11 cellular contexts compared by ENCODE assay signal in the genomic region with DNA sequence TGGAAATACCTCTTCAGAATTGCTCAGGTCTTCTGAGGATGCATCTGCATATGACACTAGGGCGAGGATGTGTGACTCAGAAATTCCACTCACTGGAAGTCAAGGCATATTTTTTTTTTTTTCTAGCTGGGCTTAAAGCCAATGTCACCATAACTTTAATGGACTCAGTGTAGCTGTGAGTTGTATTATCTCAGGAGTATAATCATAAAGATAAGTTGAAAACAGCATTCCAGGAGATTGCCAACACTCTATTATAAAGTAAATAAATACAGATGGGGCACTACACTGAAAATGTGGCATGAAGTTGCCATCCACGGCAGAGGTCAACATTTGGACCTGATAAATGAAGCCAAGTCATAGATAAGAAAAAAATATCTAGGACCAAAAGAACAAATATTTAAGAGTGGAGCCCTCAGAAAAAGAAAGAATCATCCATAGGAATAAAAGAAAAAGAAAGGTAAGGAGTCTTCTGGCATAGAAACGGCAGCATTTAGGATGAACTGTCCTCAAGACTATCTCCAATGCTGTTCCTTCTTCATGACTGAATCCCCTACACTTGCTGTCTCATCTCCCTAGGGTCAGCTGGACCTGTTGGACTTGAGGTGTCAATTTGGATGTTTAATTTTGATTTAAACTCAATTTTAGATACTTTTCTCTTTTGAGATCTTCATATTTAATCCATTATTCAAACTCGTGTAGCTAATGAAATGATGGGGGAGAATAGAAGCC.
DNase-seq lines count a peak whose midpoint lies in the region; ATAC-seq and TF ChIP-seq lines count a peak whose summit lies in the region.
"Had no signal": no experiment of that assay in that cellular context is flagged by ENCODE, and none has a peak within 500 bp of the region (broad histone marks: within the 10 kb centered on the region; RNA-seq: fewer than 3 reads in every experiment).

No MANE protein-coding gene starts in this region.

- H4K8ac ChIP-seq in mesenchymal stem cell (ENCODE audit: low read length) = no peak overlapping the region

- 0% methylated on average over 1 of the region's 4 CpGs for WGBS in mesenchymal stem cell

- no peak overlapping the region for H3K4me2 ChIP-seq in mesenchymal stem cell (ENCODE audit: low read length, poor library complexity, severe bottlenecking)
- H3K4me2 ChIP-seq: KMS-11 had no signal

- peak; percentile 83 for TF ChIP-seq EP300 in Ishikawa (IDR thresholded peaks at IDR 0.05; ENCODE audit: borderline replicate concordance)

- DNase-seq in AG09309 (ENCODE audit: low read depth) = peak; percentile 77
- DNase-seq in colonic mucosa = peak; percentile 55
- DNase-seq in mesenchymal stem cell = peak; percentile 88
- DNase-seq in SKM-1 treated with dmso at 0.1 percent for 144 hours (lab: John Stamatoyannopoulos, UW; ENCODE audit: unreplicated experiment) = no peak
- no peak for DNase-seq in effector CD8-positive, alpha-beta T cell (lab: John Stamatoyannopoulos, UW)
- DNase-seq: activated T-cell treated with anti-CD3 and anti-CD28 coated beads, Interleukin-2, amount 50 U/mL, for 72 hours; SIG-M5 had no signal

- TF ChIP-seq CTCF in AG09309 (IDR thresholded peaks at IDR 0.05; ENCODE audit: control insufficient read depth, insufficient read depth, low read depth, low read length, missing control alignments) (no peak), colonic mucosa (IDR thresholded peaks at IDR 0.05) (no peak)

- H3K4ac ChIP-seq in mesenchymal stem cell (ENCODE audit: low read depth in 1 of 2, low read length in 2 of 2) = no peak overlapping the region

- H3K4me1 ChIP-seq in colonic mucosa = no peaks in the 10 kb centered on the region
- no peaks in the 10 kb centered on the region for H3K4me1 ChIP-seq in mesenchymal stem cell (ENCODE audit: control insufficient read depth, insufficient read depth, low read depth, low read length)

- H3K9ac ChIP-seq in colonic mucosa (ENCODE audit: low read depth in 2 of 2, low read length in 2 of 2) = no peak overlapping the region
- peak overlapping the region; percentile 30 for H3K9ac ChIP-seq in mesenchymal stem cell (ENCODE audit: low read length)
- H3K9ac ChIP-seq: KMS-11 had no signal

- H3K79me1 ChIP-seq in mesenchymal stem cell (replicated peaks; ENCODE audit: low read length, poor library complexity, severe bottlenecking) = no peaks in the 10 kb centered on the region

- H3K27me3 ChIP-seq in colonic mucosa (no peaks in the 10 kb centered on the region), mesenchymal stem cell (ENCODE audit: control insufficient read depth in 1 of 2, insufficient read depth in 1 of 2, low read length in 2 of 2) (no peaks in the 10 kb centered on the region)

- no peak overlapping the region for H2AK5ac ChIP-seq in mesenchymal stem cell (ENCODE audit: low read length, severe bottlenecking)

- H3K14ac ChIP-seq in mesenchymal stem cell (ENCODE audit: low read length in 2 of 2) = no peak overlapping the region

- H3K18ac ChIP-seq in mesenchymal stem cell (ENCODE audit: low read depth in 1 of 2, low read length in 2 of 2) = no peak overlapping the region

- intact Hi-C loops in colonic mucosa (cut with DNase I) = no loop called here

- H3K36me3 ChIP-seq in colonic mucosa (no peaks in the 10 kb centered on the region), mesenchymal stem cell (ENCODE audit: control insufficient read depth in 1 of 2, insufficient read depth in 2 of 2, low read depth in 1 of 2, low read length in 2 of 2) (no peaks in the 10 kb centered on the region)

- H2BK5ac ChIP-seq in mesenchymal stem cell (ENCODE audit: low read depth, low read length, poor library complexity, severe bottlenecking) = no peak overlapping the region

- no peak overlapping the region for H2BK120ac ChIP-seq in mesenchymal stem cell (ENCODE audit: low read depth, low read length)

- H3K4me3 ChIP-seq in AG09309 (ENCODE audit: control insufficient read depth, low read depth, low read length) (no peak overlapping the region), colonic mucosa (no peak overlapping the region), mesenchymal stem cell (ENCODE audit: insufficient read depth in 1 of 2, low read depth in 1 of 2, low read length in 2 of 2) (no peak overlapping the region)

- H2BK12ac ChIP-seq in mesenchymal stem cell (ENCODE audit: low read length in 2 of 2) = no peak overlapping the region

- H3K23ac ChIP-seq in mesenchymal stem cell (ENCODE audit: low read length in 2 of 2) = no peak overlapping the region

- ATAC-seq in GM21360 (IDR thresholded peaks at IDR 0.05; ENCODE audit: unreplicated experiment) (no peak), HG03354 (IDR thresholded peaks at IDR 0.05; ENCODE audit: poor library complexity, severe bottlenecking, unreplicated experiment) (no peak)
- ATAC-seq: activated T-cell treated with anti-CD3 and anti-CD28 coated beads, Interleukin-2, amount 50 U/mL, for 72 hours had no signal

- H2BK15ac ChIP-seq in mesenchymal stem cell (ENCODE audit: low read depth, poor library complexity, severe bottlenecking) = no peak overlapping the region

- no peak overlapping the region for H4K91ac ChIP-seq in mesenchymal stem cell (ENCODE audit: low read length)

- TF ChIP-seq RAD21 in Ishikawa (IDR thresholded peaks at IDR 0.05; ENCODE audit: low read depth) = no peak

- H3K9me3 ChIP-seq in colonic mucosa (no peaks in the 10 kb centered on the region), mesenchymal stem cell (ENCODE audit: control insufficient read depth, low read length) (peaks cover 6% of the 10 kb centered on the region)

- H3K27ac ChIP-seq in colonic mucosa = no peak overlapping the region
- H3K27ac ChIP-seq in mesenchymal stem cell (ENCODE audit: low read length, poor library complexity, severe bottlenecking) = no peak overlapping the region
- H3K27ac ChIP-seq: KMS-11 had no signal

- no peak overlapping the region for H2AFZ ChIP-seq in mesenchymal stem cell (ENCODE audit: low read depth, low read length)

TF ChIP-seq in Ishikawa, 13 proteins besides CTCF, POLR2A, EP300 and RAD21:
- no peak for TF ChIP-seq TAF1 (IDR thresholded peaks at IDR 0.05; ENCODE audit: low read depth)
- TF ChIP-seq, protein P1, sequence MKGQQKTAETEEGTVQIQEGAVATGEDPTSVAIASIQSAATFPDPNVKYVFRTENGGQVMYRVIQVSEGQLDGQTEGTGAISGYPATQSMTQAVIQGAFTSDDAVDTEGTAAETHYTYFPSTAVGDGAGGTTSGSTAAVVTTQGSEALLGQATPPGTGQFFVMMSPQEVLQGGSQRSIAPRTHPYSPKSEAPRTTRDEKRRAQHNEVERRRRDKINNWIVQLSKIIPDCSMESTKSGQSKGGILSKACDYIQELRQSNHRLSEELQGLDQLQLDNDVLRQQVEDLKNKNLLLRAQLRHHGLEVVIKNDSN (IDR thresholded peaks at IDR 0.05) = no peak
- no peak for TF ChIP-seq CREB1 (IDR thresholded peaks at IDR 0.05; ENCODE audit: low read depth)
- TF ChIP-seq, protein P2, sequence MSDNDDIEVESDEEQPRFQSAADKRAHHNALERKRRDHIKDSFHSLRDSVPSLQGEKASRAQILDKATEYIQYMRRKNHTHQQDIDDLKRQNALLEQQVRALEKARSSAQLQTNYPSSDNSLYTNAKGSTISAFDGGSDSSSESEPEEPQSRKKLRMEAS (IDR thresholded peaks at IDR 0.05) = no peak
- TF ChIP-seq TCF12 (IDR thresholded peaks at IDR 0.05; ENCODE audit: low read depth) = peak; percentile 72
- TF ChIP-seq YY1 (IDR thresholded peaks at IDR 0.05; ENCODE audit: low read depth) = no peak
- TF ChIP-seq FOXM1 (IDR thresholded peaks at IDR 0.05; ENCODE audit: borderline replicate concordance, low read depth) = no peak
- peak; percentile 87 for TF ChIP-seq NFIC (IDR thresholded peaks at IDR 0.05)
- TF ChIP-seq, protein P3, sequence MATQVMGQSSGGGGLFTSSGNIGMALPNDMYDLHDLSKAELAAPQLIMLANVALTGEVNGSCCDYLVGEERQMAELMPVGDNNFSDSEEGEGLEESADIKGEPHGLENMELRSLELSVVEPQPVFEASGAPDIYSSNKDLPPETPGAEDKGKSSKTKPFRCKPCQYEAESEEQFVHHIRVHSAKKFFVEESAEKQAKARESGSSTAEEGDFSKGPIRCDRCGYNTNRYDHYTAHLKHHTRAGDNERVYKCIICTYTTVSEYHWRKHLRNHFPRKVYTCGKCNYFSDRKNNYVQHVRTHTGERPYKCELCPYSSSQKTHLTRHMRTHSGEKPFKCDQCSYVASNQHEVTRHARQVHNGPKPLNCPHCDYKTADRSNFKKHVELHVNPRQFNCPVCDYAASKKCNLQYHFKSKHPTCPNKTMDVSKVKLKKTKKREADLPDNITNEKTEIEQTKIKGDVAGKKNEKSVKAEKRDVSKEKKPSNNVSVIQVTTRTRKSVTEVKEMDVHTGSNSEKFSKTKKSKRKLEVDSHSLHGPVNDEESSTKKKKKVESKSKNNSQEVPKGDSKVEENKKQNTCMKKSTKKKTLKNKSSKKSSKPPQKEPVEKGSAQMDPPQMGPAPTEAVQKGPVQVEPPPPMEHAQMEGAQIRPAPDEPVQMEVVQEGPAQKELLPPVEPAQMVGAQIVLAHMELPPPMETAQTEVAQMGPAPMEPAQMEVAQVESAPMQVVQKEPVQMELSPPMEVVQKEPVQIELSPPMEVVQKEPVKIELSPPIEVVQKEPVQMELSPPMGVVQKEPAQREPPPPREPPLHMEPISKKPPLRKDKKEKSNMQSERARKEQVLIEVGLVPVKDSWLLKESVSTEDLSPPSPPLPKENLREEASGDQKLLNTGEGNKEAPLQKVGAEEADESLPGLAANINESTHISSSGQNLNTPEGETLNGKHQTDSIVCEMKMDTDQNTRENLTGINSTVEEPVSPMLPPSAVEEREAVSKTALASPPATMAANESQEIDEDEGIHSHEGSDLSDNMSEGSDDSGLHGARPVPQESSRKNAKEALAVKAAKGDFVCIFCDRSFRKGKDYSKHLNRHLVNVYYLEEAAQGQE (IDR thresholded peaks at IDR 0.05; ENCODE audit: low read depth) = peak; percentile 9; the same call in 1 of the 2 replicates
- TF ChIP-seq ZBTB7A (IDR thresholded peaks at IDR 0.05; ENCODE audit: low read depth) = no peak
- TF ChIP-seq EGR1 (IDR thresholded peaks at IDR 0.05) = no peak
- peak; percentile 67 for TF ChIP-seq TEAD4 (IDR thresholded peaks at IDR 0.05)
- no peak for TF ChIP-seq CEBPB (IDR thresholded peaks at IDR 0.05)

Comparison
In these comparisons a context has a peak if more than half of its experiments do, and no peak if none do; other contexts are left out.
1. DNase-seq: peak in AG09309 (single experiment), colonic mucosa (single experiment) and mesenchymal stem cell (single experiment); none in SKM-1 treated with dmso at 0.1 percent for 144 hours (single experiment) and effector CD8-positive, alpha-beta T cell (single experiment).